ENCODE assay signal across 10 cellular contexts in genomic region chr2:186966015-186966414, GRCh38.
"Had no signal": no experiment of that assay in that cellular context is flagged by ENCODE, and none has a peak within 500 bp of the region (broad histone marks: within the 10 kb centered on the region; RNA-seq: fewer than 3 reads in every experiment).

No MANE protein-coding gene starts in this region.

- H3K36me3 Mint-ChIP-seq: IgD-negative memory B cell had no signal

- H2AFZ ChIP-seq: GM23248 had no signal

- H3K27me3 Mint-ChIP-seq: IgD-negative memory B cell had no signal

- H3K36me3 ChIP-seq: HAP-1 had no signal

- H3K4me3 ChIP-seq: GM23248, HAP-1 had no signal

- ATAC-seq: HCT116, HepG2 had no signal

- H3K4me1 ChIP-seq: HAP-1 had no signal

- H3K9me3 ChIP-seq: HAP-1 had no signal

- DNase-seq: GM23248, GOT3, H7, HFFc6, KBM-7 had no signal

- H3K27ac Mint-ChIP-seq: HFFc6, IgD-negative memory B cell had no signal

- H3K4me3 Mint-ChIP-seq: HFFc6, IgD-negative memory B cell had no signal

- H3K27ac ChIP-seq: GM23248, HL-60 had no signal

- H3K9ac ChIP-seq: GM23248 had no signal
